Comparison of ENCODE assay signal across 12 cellular contexts in genomic region chr6:143538374-143538773, GRCh38. TPM values are rescaled to one million over a fixed set of nuclear protein-coding genes. Genes with fewer than 3 reads are reported as not detected.
DNase-seq lines count a peak whose midpoint lies in the region; ATAC-seq and TF ChIP-seq lines count a peak whose summit lies in the region.
"Had no signal": no experiment of that assay in that cellular context is flagged by ENCODE, and none has a peak within 500 bp of the region (broad histone marks: within the 10 kb centered on the region; RNA-seq: fewer than 3 reads in every experiment).

No MANE protein-coding gene starts in this region.

- H2AK5ac ChIP-seq in H9 (ENCODE audit: insufficient read length, low read length): no peak overlapping the region

- no peak overlapping the region for H3K18ac ChIP-seq in H9 (ENCODE audit: insufficient read length, low read depth, low read length)

- no peak overlapping the region for H4K8ac ChIP-seq in H9 (replicated peaks; ENCODE audit: insufficient read length, low read depth, low read length)

- no peak overlapping the region for H2BK12ac ChIP-seq in H9 (ENCODE audit: insufficient read length, low read depth, low read length)

- CTCF ChIA-PET in CD4-positive, alpha-beta T cell (lab: Charles Lee): interaction anchor here (0.8 to 3.4 kb wide), 8 partner anchors 9 to 96 kb away, joined by 3 to 14 read pairs (median 6); no protein-coding TSS in a partner anchor
- CTCF ChIA-PET in naive thymus-derived CD4-positive, alpha-beta T cell (lab: Charles Lee): interaction anchor here (0.9 to 1.6 kb wide), 5 partner anchors 9 to 476 kb away, joined by 3 to 5 read pairs (median 3); no protein-coding TSS in a partner anchor

- H3K9me3 ChIP-seq in CD4-positive, alpha-beta T cell (ENCODE audit: control insufficient read depth, low read length): no peaks in the 10 kb centered on the region
- no peaks in the 10 kb centered on the region for H3K9me3 ChIP-seq in H9 (ENCODE audit: control insufficient read depth, low read depth, low read length)
- no peaks in the 10 kb centered on the region for H3K9me3 ChIP-seq in naive thymus-derived CD4-positive, alpha-beta T cell (ENCODE audit: control insufficient read depth in 2 of 3, low read length in 3 of 3)
- H3K9me3 ChIP-seq: heart left ventricle, MG63 had no signal

- H3K27ac ChIP-seq in CD4-positive, alpha-beta T cell (ENCODE audit: low read depth, low read length): peak overlapping the region; percentile 18
- no peak overlapping the region for H3K27ac ChIP-seq in H9 (ENCODE audit: insufficient read length, low read depth, low read length)
- H3K27ac ChIP-seq in naive thymus-derived CD4-positive, alpha-beta T cell (ENCODE audit: low read depth, low read length): no peak overlapping the region
- H3K27ac ChIP-seq: SK-N-MC had no signal

- no peaks in the 10 kb centered on the region for H3K27me3 Mint-ChIP-seq in CD4-positive, alpha-beta T cell
- peaks cover 48% of the 10 kb centered on the region for H3K27me3 Mint-ChIP-seq in H9 (ENCODE audit: low read depth)
- no peaks in the 10 kb centered on the region for H3K27me3 Mint-ChIP-seq in activated naive CD4-positive, alpha-beta T cell treated with anti-CD3 and anti-CD28 coated beads, Interleukin-2, amount 50 U/mL, for 24 hours
- H3K27me3 Mint-ChIP-seq in naive thymus-derived CD4-positive, alpha-beta T cell: no peaks in the 10 kb centered on the region

- no peak overlapping the region for H2BK15ac ChIP-seq in H9 (ENCODE audit: low read depth, low read length)

- intact Hi-C loops in CD4-positive, alpha-beta T cell (cut with DNase I, micrococcal nuclease): loop anchor here (5.0 kb wide), 1 partner anchor 86 kb away; the partner anchor contains the start of genes ADAT2 (in 2 of the 2) and PEX3 (in 2 of the 2)
- intact Hi-C loops in naive thymus-derived CD4-positive, alpha-beta T cell (cut with micrococcal nuclease): loop anchor here in 1 of 2 donors (10.0 kb wide), 1 partner anchor 594 kb away; the partner anchor contains the start of gene HIVEP2

- H2AFZ ChIP-seq in H9 (ENCODE audit: low read length): no peak overlapping the region

- H4K91ac ChIP-seq in H9 (ENCODE audit: insufficient read length, low read depth, low read length): no peak overlapping the region

- peak overlapping the region; percentile 95 for H3K27ac Mint-ChIP-seq in CD4-positive, alpha-beta T cell
- no peak overlapping the region for H3K27ac Mint-ChIP-seq in H9
- H3K27ac Mint-ChIP-seq in activated naive CD4-positive, alpha-beta T cell treated with anti-CD3 and anti-CD28 coated beads, Interleukin-2, amount 50 U/mL, for 24 hours: peak overlapping the region; percentile 14
- H3K27ac Mint-ChIP-seq in naive thymus-derived CD4-positive, alpha-beta T cell: peak overlapping the region in 8 of 9 donors; percentile 55 to 86 (median 74)

- H3K4me3 ChIP-seq in naive thymus-derived CD4-positive, alpha-beta T cell (ENCODE audit: low read length): peak overlapping the region; percentile 74
- H3K4me3 ChIP-seq: SK-N-MC had no signal

- no peaks in the 10 kb centered on the region for H3K9me3 Mint-ChIP-seq in CD4-positive, alpha-beta T cell
- H3K9me3 Mint-ChIP-seq in H9: no peaks in the 10 kb centered on the region
- H3K9me3 Mint-ChIP-seq in activated naive CD4-positive, alpha-beta T cell treated with anti-CD3 and anti-CD28 coated beads, Interleukin-2, amount 50 U/mL, for 24 hours: no peaks in the 10 kb centered on the region
- H3K9me3 Mint-ChIP-seq in naive thymus-derived CD4-positive, alpha-beta T cell: no peaks in the 10 kb centered on the region

- no peaks in the 10 kb centered on the region for H3K27me3 ChIP-seq in CD4-positive, alpha-beta T cell (ENCODE audit: control insufficient read depth, insufficient read depth, low read length)
- peaks cover 4% of the 10 kb centered on the region; the same call in 1 of the 2 replicates for H3K27me3 ChIP-seq in H9 (ENCODE audit: insufficient read depth, low read length)
- H3K27me3 ChIP-seq in naive thymus-derived CD4-positive, alpha-beta T cell (ENCODE audit: control insufficient read depth in 2 of 2, insufficient read depth in 2 of 2, low read length in 2 of 2): no peaks in the 10 kb centered on the region
- H3K27me3 ChIP-seq: heart left ventricle, MG63 had no signal

- H4K20me1 ChIP-seq in H9 (ENCODE audit: control insufficient read depth, insufficient read depth, insufficient read length): no peaks in the 10 kb centered on the region

- no CpG with 5 or more reads among the region's 7 CpGs for WGBS in H9 (ENCODE audit: extremely low coverage, insufficient read length, low lambda C conversion rate)

- H2BK20ac ChIP-seq in H9 (ENCODE audit: low read depth, low read length, poor library complexity, severe bottlenecking): no peak overlapping the region

- no peak overlapping the region for H2BK5ac ChIP-seq in H9 (ENCODE audit: insufficient read length, low read length)

- peaks cover 4% of the 10 kb centered on the region; the same call in 1 of the 2 replicates for H3K4me1 ChIP-seq in H9 (ENCODE audit: insufficient read depth, low read length)
- H3K4me1 ChIP-seq in naive thymus-derived CD4-positive, alpha-beta T cell (ENCODE audit: control insufficient read depth in 2 of 2, insufficient read depth in 2 of 2, low read length in 2 of 2): peaks cover 34 to 40% of the 10 kb centered on the region in 2 donors

- H3K4me3 Mint-ChIP-seq in CD4-positive, alpha-beta T cell: peak overlapping the region; percentile 91
- peak overlapping the region; percentile 66 to 80 for H3K4me3 Mint-ChIP-seq in H9
- peak overlapping the region; percentile 81 for H3K4me3 Mint-ChIP-seq in activated naive CD4-positive, alpha-beta T cell treated with anti-CD3 and anti-CD28 coated beads, Interleukin-2, amount 50 U/mL, for 24 hours
- peak overlapping the region; percentile 81 to 88 (median 84) for H3K4me3 Mint-ChIP-seq in naive thymus-derived CD4-positive, alpha-beta T cell

- POLR2A ChIA-PET in CD4-positive, alpha-beta T cell (lab: Charles Lee): interaction anchor here (0.7 to 4.6 kb wide), 7 partner anchors 9 to 305 kb away, joined by 3 to 48 read pairs (median 7); partner anchors contain the start of genes ADAT2, FUCA2, LTV1 and PEX3
- POLR2A ChIA-PET in naive thymus-derived CD4-positive, alpha-beta T cell (lab: Charles Lee): interaction anchor here (1.2 to 2.5 kb wide), 3 partner anchors 8 to 88 kb away, joined by 4 to 6 read pairs (median 4); partner anchors contain the start of genes ADAT2 and PEX3

- H3K36me3 ChIP-seq in naive thymus-derived CD4-positive, alpha-beta T cell (ENCODE audit: control insufficient read depth in 2 of 3, insufficient read depth in 3 of 3, low read length in 3 of 3): no peaks in the 10 kb centered on the region
- H3K36me3 ChIP-seq: heart left ventricle, MG63 had no signal

- H3K4ac ChIP-seq in H9 (ENCODE audit: low read depth, low read length): no peak overlapping the region

- H4K5ac ChIP-seq in H9 (ENCODE audit: insufficient read length, low read depth, low read length): no peak overlapping the region

- peaks cover 64% of the 10 kb centered on the region for H3K4me1 Mint-ChIP-seq in CD4-positive, alpha-beta T cell (ENCODE audit: low read depth)
- peaks cover 26 to 32% of the 10 kb centered on the region in 2 experiments for H3K4me1 Mint-ChIP-seq in H9
- H3K4me1 Mint-ChIP-seq in activated naive CD4-positive, alpha-beta T cell treated with anti-CD3 and anti-CD28 coated beads, Interleukin-2, amount 50 U/mL, for 24 hours: peaks cover 60% of the 10 kb centered on the region
- peaks cover 30 to 59% (median 48%) of the 10 kb centered on the region in 7 donors for H3K4me1 Mint-ChIP-seq in naive thymus-derived CD4-positive, alpha-beta T cell

- no peaks in the 10 kb centered on the region for H3K79me1 ChIP-seq in H9 (ENCODE audit: insufficient read depth, low read depth, low read length, poor library complexity, severe bottlenecking)

- H3K23ac ChIP-seq in H9 (ENCODE audit: insufficient read length, low read depth, low read length): no peak overlapping the region

- peaks cover 9% of the 10 kb centered on the region for H3K23me2 ChIP-seq in H9 (ENCODE audit: insufficient read length, low read depth, low read length, poor library complexity, severe bottlenecking)

- no peak overlapping the region for H3K14ac ChIP-seq in H9 (ENCODE audit: insufficient read depth, low read length)

- no peak for DNase-seq in CD4-positive, alpha-beta T cell
- DNase-seq in H9 (no peak), NCI-H2171 treated with DMSO at 0.1 percent for 48 hours (lab: John Stamatoyannopoulos, UW) (no peak), DMS53 treated with DMSO at 0.1 percent for 48 hours (lab: John Stamatoyannopoulos, UW; ENCODE audit: unreplicated experiment) (no peak)
- DNase-seq in naive thymus-derived CD4-positive, alpha-beta T cell: no peak
- DNase-seq: activated gamma-delta T cell, H7, heart left ventricle, MG63 had no signal

- peaks cover 5% of the 10 kb centered on the region for H3K36me3 Mint-ChIP-seq in CD4-positive, alpha-beta T cell (ENCODE audit: low read depth)
- no peaks in the 10 kb centered on the region; a peak in 1 of 7 replicates for H3K36me3 Mint-ChIP-seq in H9 (ENCODE audit: insufficient read depth in 1 of 3, low read depth in 3 of 3)
- H3K36me3 Mint-ChIP-seq in activated naive CD4-positive, alpha-beta T cell treated with anti-CD3 and anti-CD28 coated beads, Interleukin-2, amount 50 U/mL, for 24 hours: no peaks in the 10 kb centered on the region
- H3K36me3 Mint-ChIP-seq in naive thymus-derived CD4-positive, alpha-beta T cell: peaks cover 0 to 6% (median 0%) of the 10 kb centered on the region in 5 donors

- no peak overlapping the region for H3K56ac ChIP-seq in H9 (ENCODE audit: insufficient read length, low read depth, low read length)

- no peak overlapping the region for H3K9ac ChIP-seq in H9 (ENCODE audit: extremely low read depth, insufficient read length, low read length)

- H3T11ph ChIP-seq in H9 (ENCODE audit: low read length): no peak overlapping the region

- ATAC-seq in CD4-positive, alpha-beta T cell (ENCODE audit: poor library complexity): no peak
- ATAC-seq in naive thymus-derived CD4-positive, alpha-beta T cell: no peak
- no peak for ATAC-seq in HG03095 (IDR thresholded peaks at IDR 0.05; ENCODE audit: unreplicated experiment)
- ATAC-seq: heart left ventricle had no signal

- no peaks in the 10 kb centered on the region for H3K79me2 ChIP-seq in H9 (ENCODE audit: insufficient read depth, low read length)

- no peak for TF ChIP-seq CTCF in CD4-positive, alpha-beta T cell (IDR thresholded peaks at IDR 0.05)
- no peak for TF ChIP-seq CTCF in H9 (conservative IDR thresholded peaks at IDR 0.05)

- no peak overlapping the region for H3K4me2 ChIP-seq in H9 (ENCODE audit: insufficient read depth, insufficient read length, low read length)

- no peak overlapping the region for H2BK120ac ChIP-seq in H9 (ENCODE audit: low read depth, low read length, poor library complexity, severe bottlenecking)

RNA-seq across cellular contexts. Expression of gene FUCA2, which starts 26.9 kb away (rescaled TPM):
- 1 to 10 TPM; 1.1 to 1.5 TPM for total RNA-seq in CD4-positive, alpha-beta T cell
- total RNA-seq in H9 (2021): 71.4 and 72.1 TPM in 2 replicates
- total RNA-seq in naive thymus-derived CD4-positive, alpha-beta T cell: 10 to 100 TPM in 2 of 5 experiments, 1 to 10 TPM in 3; 5.3 to 14.9 (median 6.7) TPM
- polyA plus RNA-seq in naive thymus-derived CD4-positive, alpha-beta T cell: 1 to 10 TPM; 4.4 to 5.4 TPM

Comparison
In these comparisons a context has a peak if more than half of its experiments do, and no peak if none do; other contexts are left out.
1. H3K27ac Mint-ChIP-seq: peak in CD4-positive, alpha-beta T cell (single experiment), activated naive CD4-positive, alpha-beta T cell treated with anti-CD3 and anti-CD28 coated beads, Interleukin-2, amount 50 U/mL, for 24 hours (single experiment) and naive thymus-derived CD4-positive, alpha-beta T cell (8 of 9); none in H9 (0 of 3).
2. Peak in every context shown above with its lines, with median percentiles within 50 percentile points of each other: H3K4me3 Mint-ChIP-seq.